ENCODE assay signal across 1 cellular context in the genomic region with DNA sequence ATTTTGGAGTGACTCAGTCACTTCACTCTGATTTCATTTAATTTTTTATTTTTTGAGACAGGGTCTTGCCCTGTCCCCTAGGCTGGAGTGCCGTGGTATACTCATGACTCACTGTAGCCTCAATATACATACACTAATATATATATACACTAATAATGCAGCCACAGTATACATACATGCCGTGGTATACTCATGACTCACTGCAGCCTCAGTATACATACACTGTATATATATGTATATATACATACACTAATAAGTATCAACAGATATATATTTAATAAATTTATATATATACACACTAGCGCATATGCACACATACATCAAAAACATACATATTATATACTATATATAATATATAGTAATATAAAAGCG.
A peak's percentile ranks its signal among the peaks of the same experiment; 100 is the strongest.
TF ChIP-seq lines count a peak whose summit lies in the region.

No MANE protein-coding gene starts in this region.

TF ChIP-seq in K562, 482 proteins besides CTCF, POLR2A, EP300 and RAD21:
- TF ChIP-seq NR2C2 (CRISPR knock-in tag; IDR thresholded peaks at IDR 0.05) (no peak), NR2C2 (tag; IDR thresholded peaks at IDR 0.05) (peak; percentile 8; the same call in 1 of the 2 replicates), GTF2E2 (tag; IDR thresholded peaks at IDR 0.05) (peak; percentile 18; the same call in 1 of the 2 replicates), SETDB1 (IDR thresholded peaks at IDR 0.05; ENCODE audit: low read length) (no peak), OTX1 (CRISPR knock-in tag; IDR thresholded peaks at IDR 0.05) (no peak), JUNB (CRISPR knock-in tag; conservative IDR thresholded peaks at IDR 0.05) (no peak), SRSF3 (IDR thresholded peaks at IDR 0.05; ENCODE audit: insufficient read depth, low read length) (no peak), SMARCB1 (IDR thresholded peaks at IDR 0.05; ENCODE audit: insufficient read length, low read depth) (no peak), RBM34 (IDR thresholded peaks at IDR 0.05; ENCODE audit: borderline replicate concordance, insufficient read depth, low read length) (no peak), KDM1A (IDR thresholded peaks at IDR 0.05) (peak in 1 of 2 experiments; percentile 79; a peak in 2 of 4 replicates), MCM2 (IDR thresholded peaks at IDR 0.05; ENCODE audit: low read depth) (no peak), ZNF3 (CRISPR knock-in tag; IDR thresholded peaks at IDR 0.05) (no peak), CTBP1 (IDR thresholded peaks at IDR 0.05; ENCODE audit: borderline replicate concordance) (no peak), HMG20B (CRISPR knock-in tag; IDR thresholded peaks at IDR 0.05) (no peak), FOSL1 (tag; conservative IDR thresholded peaks at IDR 0.05) (peak; percentile 24; the same call in 1 of the 2 replicates), MXI1 (IDR thresholded peaks at IDR 0.05; ENCODE audit: low read depth, low read length) (no peak), CCAR2 (IDR thresholded peaks at IDR 0.05; ENCODE audit: low read depth, low read length) (no peak), PCBP2 (IDR thresholded peaks at IDR 0.05; ENCODE audit: low read depth, low read length, poor library complexity, severe bottlenecking) (no peak), ZNF589 (CRISPR knock-in tag; IDR thresholded peaks at IDR 0.05; ENCODE audit: low read depth) (no peak), NCOA2 (IDR thresholded peaks at IDR 0.05; ENCODE audit: partially characterized antibody in 2 of 2) (peak in 1 of 2 experiments; percentile 65), FOXJ3 (CRISPR knock-in tag; IDR thresholded peaks at IDR 0.05) (no peak), ZNF274 (IDR thresholded peaks at IDR 0.05; ENCODE audit: borderline replicate concordance, low read depth, low read length) (no peak), SREBF1 (IDR thresholded peaks at IDR 0.05; ENCODE audit: borderline replicate concordance, low read depth, low read length) (no peak), MTA3 (IDR thresholded peaks at IDR 0.05; ENCODE audit: borderline replicate concordance) (no peak; the same call in 1 of the 2 replicates), HNRNPLL (IDR thresholded peaks at IDR 0.05; ENCODE audit: low read depth, low read length, poor library complexity, severe bottlenecking) (no peak), ZNF431 (CRISPR knock-in tag; IDR thresholded peaks at IDR 0.05) (no peak), SUPT5H (IDR thresholded peaks at IDR 0.05) (no peak), CBX8 (IDR thresholded peaks at IDR 0.05; ENCODE audit: borderline replicate concordance, extremely low read depth, low read depth, low read length, poor library complexity, severe bottlenecking) (no peak), HSF4 (CRISPR knock-in tag; IDR thresholded peaks at IDR 0.05; ENCODE audit: borderline replicate concordance) (no peak), STAG1 (CRISPR knock-in tag; IDR thresholded peaks at IDR 0.05; ENCODE audit: borderline replicate concordance) (no peak), POLR2G (IDR thresholded peaks at IDR 0.05; ENCODE audit: low read depth, low read length) (no peak), CREB1 (IDR thresholded peaks at IDR 0.05) (no peak), CREB1 (CRISPR knock-in tag; IDR thresholded peaks at IDR 0.05) (no peak), POU5F1 (IDR thresholded peaks at IDR 0.05; ENCODE audit: borderline replicate concordance, low read depth, low read length, partially characterized antibody) (no peak), ZNF354B (CRISPR knock-in tag; IDR thresholded peaks at IDR 0.05) (no peak)
- TF ChIP-seq, protein P1, sequence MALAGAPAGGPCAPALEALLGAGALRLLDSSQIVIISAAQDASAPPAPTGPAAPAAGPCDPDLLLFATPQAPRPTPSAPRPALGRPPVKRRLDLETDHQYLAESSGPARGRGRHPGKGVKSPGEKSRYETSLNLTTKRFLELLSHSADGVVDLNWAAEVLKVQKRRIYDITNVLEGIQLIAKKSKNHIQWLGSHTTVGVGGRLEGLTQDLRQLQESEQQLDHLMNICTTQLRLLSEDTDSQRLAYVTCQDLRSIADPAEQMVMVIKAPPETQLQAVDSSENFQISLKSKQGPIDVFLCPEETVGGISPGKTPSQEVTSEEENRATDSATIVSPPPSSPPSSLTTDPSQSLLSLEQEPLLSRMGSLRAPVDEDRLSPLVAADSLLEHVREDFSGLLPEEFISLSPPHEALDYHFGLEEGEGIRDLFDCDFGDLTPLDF (CRISPR knock-in tag; IDR thresholded peaks at IDR 0.05), result no peak
- TF ChIP-seq, protein P2, sequence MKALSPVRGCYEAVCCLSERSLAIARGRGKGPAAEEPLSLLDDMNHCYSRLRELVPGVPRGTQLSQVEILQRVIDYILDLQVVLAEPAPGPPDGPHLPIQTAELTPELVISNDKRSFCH (CRISPR knock-in tag; IDR thresholded peaks at IDR 0.05), result no peak
- TF ChIP-seq, protein P2 (tag; IDR thresholded peaks at IDR 0.05), result no peak
- TF ChIP-seq, protein P3, sequence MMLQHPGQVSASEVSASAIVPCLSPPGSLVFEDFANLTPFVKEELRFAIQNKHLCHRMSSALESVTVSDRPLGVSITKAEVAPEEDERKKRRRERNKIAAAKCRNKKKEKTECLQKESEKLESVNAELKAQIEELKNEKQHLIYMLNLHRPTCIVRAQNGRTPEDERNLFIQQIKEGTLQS (IDR thresholded peaks at IDR 0.05), result peak; percentile 35
- TF ChIP-seq, protein P3 (CRISPR knock-in tag; conservative IDR thresholded peaks at IDR 0.05), result no peak
- TF ChIP-seq, protein P4, sequence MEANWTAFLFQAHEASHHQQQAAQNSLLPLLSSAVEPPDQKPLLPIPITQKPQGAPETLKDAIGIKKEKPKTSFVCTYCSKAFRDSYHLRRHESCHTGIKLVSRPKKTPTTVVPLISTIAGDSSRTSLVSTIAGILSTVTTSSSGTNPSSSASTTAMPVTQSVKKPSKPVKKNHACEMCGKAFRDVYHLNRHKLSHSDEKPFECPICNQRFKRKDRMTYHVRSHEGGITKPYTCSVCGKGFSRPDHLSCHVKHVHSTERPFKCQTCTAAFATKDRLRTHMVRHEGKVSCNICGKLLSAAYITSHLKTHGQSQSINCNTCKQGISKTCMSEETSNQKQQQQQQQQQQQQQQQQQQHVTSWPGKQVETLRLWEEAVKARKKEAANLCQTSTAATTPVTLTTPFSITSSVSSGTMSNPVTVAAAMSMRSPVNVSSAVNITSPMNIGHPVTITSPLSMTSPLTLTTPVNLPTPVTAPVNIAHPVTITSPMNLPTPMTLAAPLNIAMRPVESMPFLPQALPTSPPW (CRISPR knock-in tag; IDR thresholded peaks at IDR 0.05), result 0 out of 2 replicates have a peak, but pooled peaks have one; percentile 4
- TF ChIP-seq, protein P5, sequence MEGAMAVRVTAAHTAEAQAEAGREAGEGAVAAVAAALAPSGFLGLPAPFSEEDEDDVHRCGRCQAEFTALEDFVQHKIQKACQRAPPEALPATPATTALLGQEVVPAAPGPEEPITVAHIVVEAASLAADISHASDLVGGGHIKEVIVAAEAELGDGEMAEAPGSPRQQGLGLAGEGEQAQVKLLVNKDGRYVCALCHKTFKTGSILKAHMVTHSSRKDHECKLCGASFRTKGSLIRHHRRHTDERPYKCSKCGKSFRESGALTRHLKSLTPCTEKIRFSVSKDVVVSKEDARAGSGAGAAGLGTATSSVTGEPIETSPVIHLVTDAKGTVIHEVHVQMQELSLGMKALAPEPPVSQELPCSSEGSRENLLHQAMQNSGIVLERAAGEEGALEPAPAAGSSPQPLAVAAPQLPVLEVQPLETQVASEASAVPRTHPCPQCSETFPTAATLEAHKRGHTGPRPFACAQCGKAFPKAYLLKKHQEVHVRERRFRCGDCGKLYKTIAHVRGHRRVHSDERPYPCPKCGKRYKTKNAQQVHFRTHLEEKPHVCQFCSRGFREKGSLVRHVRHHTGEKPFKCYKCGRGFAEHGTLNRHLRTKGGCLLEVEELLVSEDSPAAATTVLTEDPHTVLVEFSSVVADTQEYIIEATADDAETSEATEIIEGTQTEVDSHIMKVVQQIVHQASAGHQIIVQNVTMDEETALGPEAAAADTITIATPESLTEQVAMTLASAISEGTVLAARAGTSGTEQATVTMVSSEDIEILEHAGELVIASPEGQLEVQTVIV (CRISPR knock-in tag; IDR thresholded peaks at IDR 0.05; ENCODE audit: borderline replicate concordance), result no peak
